15 cellular contexts compared by ENCODE assay signal in the genomic region with DNA sequence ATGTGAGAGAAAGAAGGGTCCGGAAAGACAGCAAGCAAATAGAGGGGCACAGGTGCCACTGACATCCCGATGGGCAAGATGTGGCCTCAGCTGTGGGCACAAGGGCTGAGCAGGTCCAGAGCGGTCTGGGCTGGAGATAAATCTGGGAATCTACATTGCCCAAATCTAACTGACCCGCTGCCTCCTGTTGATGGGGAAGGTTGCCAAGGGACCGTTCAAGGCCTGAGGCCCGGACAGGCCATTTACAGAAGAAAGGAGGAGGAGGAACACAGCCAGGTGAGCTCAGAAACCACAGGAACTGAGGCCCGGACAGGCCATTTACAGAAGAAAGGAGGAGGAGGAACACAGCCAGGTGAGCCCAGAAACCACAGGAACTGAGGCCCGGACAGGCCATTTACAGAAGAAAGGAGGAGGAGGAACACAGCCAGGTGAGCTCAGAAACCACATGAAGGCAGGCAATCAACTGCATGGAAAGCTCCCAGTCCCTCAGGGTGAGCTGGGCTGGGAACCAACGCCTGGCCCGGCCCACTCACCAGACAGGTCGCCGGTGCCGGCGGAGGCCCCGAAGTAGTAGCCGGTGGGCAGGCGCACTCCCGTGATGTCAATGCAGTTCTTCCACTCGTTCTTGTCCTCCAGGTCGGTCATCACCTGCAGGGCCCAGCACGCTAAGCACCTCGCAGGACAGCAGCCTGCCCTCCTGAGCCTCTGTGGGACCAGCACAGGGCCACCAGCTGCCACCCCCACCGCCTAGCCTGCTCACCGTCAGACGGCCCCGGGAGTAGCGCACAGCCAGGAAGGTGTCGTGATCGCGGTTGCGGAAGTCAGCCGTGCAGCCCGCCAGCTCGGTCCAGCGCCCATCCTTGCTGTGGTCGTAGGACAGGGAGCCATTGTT. TPM values are rescaled to one million over a fixed set of nuclear protein-coding genes. Genes with fewer than 3 reads are reported as not detected.
A peak's percentile ranks its signal among the peaks of the same experiment; 100 is the strongest.
DNase-seq lines count a peak whose midpoint lies in the region; ATAC-seq, FAIRE-seq and TF ChIP-seq lines count a peak whose summit lies in the region.
"Had no signal": no experiment of that assay in that cellular context is flagged by ENCODE, and none has a peak within 500 bp of the region (broad histone marks: within the 10 kb centered on the region; RNA-seq: fewer than 3 reads in every experiment).

No MANE protein-coding gene starts in this region.

- peaks cover 6% of the 10 kb centered on the region for H3K79me1 ChIP-seq in neuronal stem cell (ENCODE audit: low read depth, low read length)

- H3K36me3 Mint-ChIP-seq in Caco-2 (ENCODE audit: insufficient read depth, unreplicated experiment): peaks cover 71% of the 10 kb centered on the region

- H3K9me3 Mint-ChIP-seq in Caco-2 (ENCODE audit: unreplicated experiment): no peaks in the 10 kb centered on the region
- H3K9me3 Mint-ChIP-seq: activated T-helper 1 cell treated with anti-CD3 and anti-CD28 coated beads, Interleukin-12 subunit alpha, Interleukin-12 subunit beta, Interleukin-2, Interleukin-4 antibody, amounts not matched to agents 30 ng/mL and 10 ng/mL and 1 ng/mL, durations not matched to agents 14 hours and 24 hours and 36 hours; nephron progenitor cell had no signal

- H3K14ac ChIP-seq in neuronal stem cell (ENCODE audit: low read length): no peak overlapping the region

- H3K4me1 ChIP-seq in Caco-2 (no peaks in the 10 kb centered on the region), K562 (replicated peaks in 1 of 2; ENCODE audit: control insufficient read depth in 2 of 2, insufficient read depth in 2 of 2, low read length in 2 of 2) (no peaks in the 10 kb centered on the region; a peak in 1 of 5 replicates), neuronal stem cell (ENCODE audit: control insufficient read depth in 2 of 2, insufficient read depth in 1 of 2, low read depth in 1 of 2, low read length in 2 of 2) (no peaks in the 10 kb centered on the region)

- no peak for TF ChIP-seq POLR2A in K562 (conservative IDR thresholded peaks at IDR 0.05)

- no peak overlapping the region for H3K4me3 Mint-ChIP-seq in Caco-2 (ENCODE audit: unreplicated experiment)
- H3K4me3 Mint-ChIP-seq: activated naive CD8-positive, alpha-beta T cell; activated T-helper 1 cell treated with anti-CD3 and anti-CD28 coated beads, Interleukin-12 subunit alpha, Interleukin-12 subunit beta, Interleukin-2, Interleukin-4 antibody, amounts not matched to agents 30 ng/mL and 10 ng/mL and 1 ng/mL, durations not matched to agents 14 hours and 24 hours and 36 hours; CD4-positive, CD25-positive, alpha-beta regulatory T cell; nephron progenitor cell had no signal

- POLR2A ChIA-PET in Caco-2 (lab: Charles Lee): interaction anchor here (1.0 kb wide), 1 partner anchor 15 kb away, joined by 4 read pairs; no protein-coding TSS in a partner anchor
- POLR2A ChIA-PET in K562 (lab: Yijun Ruan, JAX): interaction anchor here (1.0 to 1.2 kb wide), 2 partner anchors 15 to 39 kb away, joined by 4 read pairs; a partner anchor contains a TSS

- H4K8ac ChIP-seq in neuronal stem cell (ENCODE audit: low read depth, low read length): no peak overlapping the region

- peaks cover 18% of the 10 kb centered on the region for H3K79me2 ChIP-seq in K562 (ENCODE audit: control insufficient read depth, insufficient read depth, low read length)

- peak overlapping the region; percentile 41 for H3K27ac Mint-ChIP-seq in Caco-2 (ENCODE audit: unreplicated experiment)
- H3K27ac Mint-ChIP-seq: activated naive CD8-positive, alpha-beta T cell; activated T-helper 1 cell treated with anti-CD3 and anti-CD28 coated beads, Interleukin-12 subunit alpha, Interleukin-12 subunit beta, Interleukin-2, Interleukin-4 antibody, amounts not matched to agents 30 ng/mL and 10 ng/mL and 1 ng/mL, durations not matched to agents 14 hours and 24 hours and 36 hours; CD4-positive, CD25-positive, alpha-beta regulatory T cell; nephron progenitor cell; progenitor cell of endocrine pancreas had no signal

- no peak overlapping the region for H3K18ac ChIP-seq in neuronal stem cell (ENCODE audit: low read length)

- H2AK5ac ChIP-seq in neuronal stem cell (ENCODE audit: low read depth, low read length): no peak overlapping the region

- H2BK12ac ChIP-seq in neuronal stem cell (ENCODE audit: low read length): no peak overlapping the region

- H3K27me3 ChIP-seq in Caco-2 (replicated peaks; ENCODE audit: control insufficient read depth, insufficient read depth, low read length) (no peaks in the 10 kb centered on the region), K562 (ENCODE audit: control insufficient read depth in 2 of 2, insufficient read depth in 2 of 2, low read length in 2 of 2) (no peaks in the 10 kb centered on the region), neuronal stem cell (ENCODE audit: control insufficient read depth in 3 of 3, insufficient read depth in 3 of 3, low read depth in 1 of 3, low read length in 3 of 3) (no peaks in the 10 kb centered on the region)
- H3K27me3 ChIP-seq: vagina had no signal

- H3K4me2 ChIP-seq in K562 (ENCODE audit: insufficient read depth, low read length): no peak overlapping the region
- no peak overlapping the region for H3K4me2 ChIP-seq in neuronal stem cell (ENCODE audit: insufficient read depth, low read length, poor library complexity, severe bottlenecking)

- H3K9ac ChIP-seq in K562 (ENCODE audit: insufficient read depth in 1 of 2, low read depth in 2 of 2, low read length in 2 of 2) (peak overlapping the region in 1 of 2 experiments; percentile 52; a peak in 1 of 4 replicates), neuronal stem cell (ENCODE audit: low read depth, low read length, poor library complexity) (peak overlapping the region; percentile 70)

- CTCF ChIA-PET in Caco-2 (lab: Charles Lee): interaction anchor here (0.6 to 1.1 kb wide), 5 partner anchors 11 to 37 kb away, joined by 3 to 8 read pairs (median 4); no protein-coding TSS in a partner anchor
- CTCF ChIA-PET in K562 (lab: Yijun Ruan, JAX; ENCODE audit: low intra/inter-chr PET ratio): no interaction called here

- H2BK120ac ChIP-seq in neuronal stem cell (ENCODE audit: low read depth, low read length): no peak overlapping the region

- H3K27me3 Mint-ChIP-seq in Caco-2 (ENCODE audit: insufficient read depth, unreplicated experiment): no peaks in the 10 kb centered on the region
- H3K27me3 Mint-ChIP-seq: activated naive CD8-positive, alpha-beta T cell; CD4-positive, CD25-positive, alpha-beta regulatory T cell; progenitor cell of endocrine pancreas had no signal

- no peak for TF ChIP-seq CTCF in Caco-2 (IDR thresholded peaks at IDR 0.05; ENCODE audit: insufficient read depth in 1 of 2, low read depth in 1 of 2, low read length in 1 of 2, severe bottlenecking in 1 of 2, unreplicated experiment in 1 of 2)
- TF ChIP-seq CTCF in K562 (IDR thresholded peaks at IDR 0.05 in 2 of 3, conservative IDR thresholded peaks at IDR 0.05 in 1 of 3; ENCODE audit: insufficient read depth in 2 of 3, low read depth in 1 of 3, low read length in 3 of 3): no peak

- H3K4ac ChIP-seq in neuronal stem cell (ENCODE audit: low read length): no peak overlapping the region

- no peaks in the 10 kb centered on the region for H3K9me1 ChIP-seq in K562 (ENCODE audit: control insufficient read depth, insufficient read depth, low read length)

- TF ChIP-seq EP300 in K562 (IDR thresholded peaks at IDR 0.05; ENCODE audit: low read length): no peak

- 94% methylated on average over 33 of the region's 36 CpGs for WGBS in K562 (ENCODE audit: insufficient coverage, low coverage, missing lambda C conversion rate)
- WGBS in neuronal stem cell (ENCODE audit: extremely low coverage in 2 of 2, insufficient read length in 2 of 2, insufficient replicate concordance in 1 of 2), 2 donors: no CpG with 5 or more reads among the region's 36 CpGs

- H4K20me1 ChIP-seq in K562 (replicated peaks; ENCODE audit: control insufficient read depth, insufficient read depth, low read length): 0 out of 2 replicates have a peak, but pooled peaks cover 8% of the 10 kb centered on the region

- in situ Hi-C loops in K562 (cut with MboI): no loop called here

- no TSS peak for BruUV-seq in Caco-2 (replicated peaks; lab: Mats Ljungman, UMichigan)
- BruUV-seq in K562 (replicated peaks; lab: Mats Ljungman, UMichigan): no TSS peak

- intact Hi-C loops in Caco-2 (cut with micrococcal nuclease; ENCODE audit: unreplicated experiment) (loop anchor here (1.0 kb wide), 2 partner anchors 19 to 223 kb away; no protein-coding TSS in a partner anchor), K562 (cut with micrococcal nuclease) (no loop called here)

- H2AFZ ChIP-seq in K562 (ENCODE audit: low read depth, low read length) (no peak overlapping the region), neuronal stem cell (ENCODE audit: low read length) (no peak overlapping the region)

- no peak for TF ChIP-seq RAD21 in K562 (CRISPR knock-in tag; conservative IDR thresholded peaks at IDR 0.05 in 1 of 2, IDR thresholded peaks at IDR 0.05 in 1 of 2)

- H2BK15ac ChIP-seq in neuronal stem cell (ENCODE audit: low read length): no peak overlapping the region

- peak overlapping the region; percentile 43 for H4K91ac ChIP-seq in neuronal stem cell (ENCODE audit: low read depth, low read length, poor library complexity)

- no peak overlapping the region for H2BK5ac ChIP-seq in neuronal stem cell (ENCODE audit: low read length)

- peak overlapping the region; percentile 85 for H3K23ac ChIP-seq in neuronal stem cell (ENCODE audit: low read depth, low read length, poor library complexity)

- ATAC-seq in K562 (no peak), GM18870 (IDR thresholded peaks at IDR 0.05; ENCODE audit: unreplicated experiment) (no peak), GM21528 (IDR thresholded peaks at IDR 0.05; ENCODE audit: low FRiP score, unreplicated experiment) (no peak)

- no peak for FAIRE-seq in K562 (lab: Jason Lieb, UNC)
- FAIRE-seq: astrocyte had no signal

- no peak overlapping the region for H3K27ac ChIP-seq in K562 (ENCODE audit: extremely low read depth, low read depth, low read length)
- H3K27ac ChIP-seq in neuronal stem cell (replicated peaks; ENCODE audit: low read length): no peak overlapping the region
- H3K27ac ChIP-seq: epithelial cell of prostate, vagina had no signal

- H3K9me3 ChIP-seq in Caco-2: no peaks in the 10 kb centered on the region
- no peaks in the 10 kb centered on the region for H3K9me3 ChIP-seq in K562 (replicated peaks; ENCODE audit: control insufficient read depth, insufficient read depth, low read depth, low read length)
- H3K9me3 ChIP-seq in neuronal stem cell (replicated peaks in 1 of 2; ENCODE audit: control insufficient read depth in 2 of 2, insufficient read depth in 1 of 2, low read depth in 1 of 2, low read length in 2 of 2): no peaks in the 10 kb centered on the region
- H3K9me3 ChIP-seq: vagina had no signal

- H3K4me1 Mint-ChIP-seq in Caco-2 (ENCODE audit: low read depth, unreplicated experiment): peaks cover 11% of the 10 kb centered on the region
- H3K4me1 Mint-ChIP-seq: nephron progenitor cell had no signal

- H3K36me3 ChIP-seq in Caco-2 (ENCODE audit: control insufficient read depth, insufficient read depth, low read length) (peaks cover 1% of the 10 kb centered on the region; the same call in 1 of the 2 replicates), K562 (ENCODE audit: control insufficient read depth, insufficient read depth, low read length) (peaks cover 93% of the 10 kb centered on the region), neuronal stem cell (replicated peaks in 1 of 2; ENCODE audit: control insufficient read depth in 2 of 2, insufficient read depth in 2 of 2, low read length in 2 of 2) (peaks cover 42 to 89% of the 10 kb centered on the region in 2 donors)

- no peak for DNase-seq in Caco-2
- DNase-seq in K562 (ENCODE audit: extremely low read depth in 1 of 4, low spot score in 3 of 4): no peak
- DNase-seq in neuronal stem cell (ENCODE audit: low spot score): no peak
- DNase-seq: cerebellar nuclear complex, NCI-H510A, nephron progenitor cell had no signal

- H3K4me3 ChIP-seq in Caco-2 (ENCODE audit: low read depth, low read length): no peak overlapping the region
- H3K4me3 ChIP-seq in K562: no peak overlapping the region
- peak overlapping the region in 1 of 2 donors; percentile 37 for H3K4me3 ChIP-seq in neuronal stem cell (ENCODE audit: low read length in 2 of 2)
- H3K4me3 ChIP-seq: vagina had no signal

RNA-seq across cellular contexts. Expression of a gene that starts 14.6 kb away (rescaled TPM):
- total RNA-seq in Caco-2 (2022) (240 and 241 TPM in 2 replicates), K562 (2014; rRNA removed) (200 and 216 TPM in 2 replicates), K562 (2014; rRNA removed; fragmentation: Illumina TruSeq; extraction: Trizol) (69.3 and 110 TPM in 2 replicates), K562 (2015; rRNA removed; fragmentation: Illumina TruSeq; extraction: Trizol) (179 and 196 TPM in 2 replicates), K562 (2021) (130 and 136 TPM in 2 replicates)
- 108 and 260 TPM in 2 replicates for total RNA-seq in K562 (2011; cell fraction: chromatin; rRNA removed; ENCODE audit: low replicate concordance)
- total RNA-seq in K562 (2011; cell fraction: nucleolus; rRNA removed): 422 and 429 TPM in 2 replicates
- total RNA-seq in K562 (2011; cell fraction: nucleoplasm; rRNA removed): 240 and 283 TPM in 2 replicates
- polyA plus RNA-seq in K562 (2011; rRNA removed) (119 and 150 TPM in 2 replicates), K562 (2014; fragmentation: Illumina TruSeq; extraction: Trizol) (241 and 254 TPM in 2 replicates), K562 (2014; fragmentation: Nextera tagmentation; extraction: Ambion mirVana) (1 to 10 TPM; 2.7 to 8.5 TPM), K562 (2014; rRNA removed) (196 and 235 TPM in 2 replicates)
- 299 and 407 TPM in 2 replicates for polyA plus RNA-seq in K562 (2011; cell fraction: cytosol; rRNA removed)
- polyA plus RNA-seq in K562 (2011; cell fraction: nucleus; rRNA removed): 207 and 224 TPM in 2 replicates
- polyA plus RNA-seq in K562 (2012): 176 and 216 TPM in 2 replicates
- polyA minus RNA-seq in K562 (2011; rRNA and poly(A)+ RNA removed): 113 and 151 TPM in 2 replicates
- 150 and 163 TPM in 2 replicates for polyA minus RNA-seq in K562 (2011; cell fraction: cytosol; rRNA and poly(A)+ RNA removed)
- 76.1 and 108 TPM in 2 replicates for polyA minus RNA-seq in K562 (2011; cell fraction: nucleus; rRNA and poly(A)+ RNA removed)
- 131 TPM for polyA plus RNA-seq in neuronal stem cell (2013, experiment 1 of 2)
- 132 TPM for polyA plus RNA-seq in neuronal stem cell (2013, experiment 2 of 2)

RNA-seq across cellular contexts. Expression of a gene that starts 20.9 kb away (rescaled TPM):
- 15.2 and 16.7 TPM in 2 replicates for total RNA-seq in Caco-2 (2022)
- 35.8 and 98.9 TPM in 2 replicates for total RNA-seq in K562 (2011; cell fraction: chromatin; rRNA removed; ENCODE audit: low replicate concordance)
- total RNA-seq in K562 (2011; cell fraction: nucleolus; rRNA removed): 87.6 and 104 TPM in 2 replicates
- 52.4 and 57.0 TPM in 2 replicates for total RNA-seq in K562 (2011; cell fraction: nucleoplasm; rRNA removed)
- 63.1 and 86.1 TPM in 2 replicates for total RNA-seq in K562 (2014; rRNA removed)
- total RNA-seq in K562 (2014; rRNA removed; fragmentation: Illumina TruSeq; extraction: Trizol): 6.3 and 10.5 TPM in 2 replicates
- total RNA-seq in K562 (2015; rRNA removed; fragmentation: Illumina TruSeq; extraction: Trizol): 34.5 and 38.8 TPM in 2 replicates
- total RNA-seq in K562 (2021): 50.3 and 55.4 TPM in 2 replicates
- 21.2 and 40.8 TPM in 2 replicates for polyA plus RNA-seq in K562 (2011; rRNA removed)
- polyA plus RNA-seq in K562 (2011; cell fraction: cytosol; rRNA removed): 54.2 and 98.9 TPM in 2 replicates
- polyA plus RNA-seq in K562 (2011; cell fraction: nucleus; rRNA removed): 174 and 232 TPM in 2 replicates
- 40.9 and 53.0 TPM in 2 replicates for polyA plus RNA-seq in K562 (2012)
- 42.0 and 46.3 TPM in 2 replicates for polyA plus RNA-seq in K562 (2014; fragmentation: Illumina TruSeq; extraction: Trizol)
- 1 to 10 TPM in 1 of 2 experiments, under 1 TPM in 1; 0.28 to 1.3 TPM for polyA plus RNA-seq in K562 (2014; fragmentation: Nextera tagmentation; extraction: Ambion mirVana)
- 75.9 and 101 TPM in 2 replicates for polyA plus RNA-seq in K562 (2014; rRNA removed)
- 11.5 and 13.6 TPM in 2 replicates for polyA minus RNA-seq in K562 (2011; rRNA and poly(A)+ RNA removed)
- polyA minus RNA-seq in K562 (2011; cell fraction: cytosol; rRNA and poly(A)+ RNA removed): 20.3 and 24.8 TPM in 2 replicates
- polyA minus RNA-seq in K562 (2011; cell fraction: nucleus; rRNA and poly(A)+ RNA removed): 49.7 and 64.5 TPM in 2 replicates
- polyA plus RNA-seq in neuronal stem cell (2013, experiment 1 of 2): 26.4 TPM
- polyA plus RNA-seq in neuronal stem cell (2013, experiment 2 of 2): 20.9 TPM

RNA-seq across cellular contexts. Expression of a gene that starts 25.2 kb away (rescaled TPM):
- total RNA-seq in Caco-2 (2022) (19.8 and 20.6 TPM in 2 replicates), K562 (2014; rRNA removed) (18.2 and 19.5 TPM in 2 replicates), K562 (2014; rRNA removed; fragmentation: Illumina TruSeq; extraction: Trizol) (0.65 and 0.83 TPM in 2 replicates), K562 (2015; rRNA removed; fragmentation: Illumina TruSeq; extraction: Trizol) (4.5 and 6.1 TPM in 2 replicates), K562 (2021) (12.0 and 16.2 TPM in 2 replicates)
- total RNA-seq in K562 (2011; cell fraction: chromatin; rRNA removed; ENCODE audit: low replicate concordance): 16.1 and 35.8 TPM in 2 replicates
- total RNA-seq in K562 (2011; cell fraction: nucleolus; rRNA removed): 30.9 and 32.9 TPM in 2 replicates
- total RNA-seq in K562 (2011; cell fraction: nucleoplasm; rRNA removed): 25.8 and 34.4 TPM in 2 replicates
- polyA plus RNA-seq in K562 (2011; rRNA removed) (5.2 and 13.6 TPM in 2 replicates), K562 (2014; fragmentation: Illumina TruSeq; extraction: Trizol) (1.8 and 4.5 TPM in 2 replicates), K562 (2014; fragmentation: Nextera tagmentation; extraction: Ambion mirVana) (under 1 TPM; 0.28 to 0.59 TPM), K562 (2014; rRNA removed) (22.8 and 24.8 TPM in 2 replicates)
- polyA plus RNA-seq in K562 (2011; cell fraction: cytosol; rRNA removed): 9.9 and 15.2 TPM in 2 replicates
- 81.7 and 87.5 TPM in 2 replicates for polyA plus RNA-seq in K562 (2011; cell fraction: nucleus; rRNA removed)
- polyA plus RNA-seq in K562 (2012): 9.2 and 20.7 TPM in 2 replicates
- polyA minus RNA-seq in K562 (2011; rRNA and poly(A)+ RNA removed): 1.8 and 1.9 TPM in 2 replicates
- 1.2 and 4.6 TPM in 2 replicates for polyA minus RNA-seq in K562 (2011; cell fraction: cytosol; rRNA and poly(A)+ RNA removed)
- polyA minus RNA-seq in K562 (2011; cell fraction: nucleus; rRNA and poly(A)+ RNA removed): 12.3 and 14.9 TPM in 2 replicates
- polyA plus RNA-seq in neuronal stem cell (2013, experiment 1 of 2): 32.1 TPM
- polyA plus RNA-seq in neuronal stem cell (2013, experiment 2 of 2): 29.6 TPM

RNA-seq across cellular contexts. Expression of a gene that starts 33.2 kb away (rescaled TPM):
- total RNA-seq in Caco-2 (2022): 201 and 229 TPM in 2 replicates
- total RNA-seq in K562 (2011; cell fraction: chromatin; rRNA removed; ENCODE audit: low replicate concordance): 48.2 and 87.9 TPM in 2 replicates
- 113 and 136 TPM in 2 replicates for total RNA-seq in K562 (2011; cell fraction: nucleolus; rRNA removed)
- total RNA-seq in K562 (2011; cell fraction: nucleoplasm; rRNA removed): 88.0 and 98.6 TPM in 2 replicates
- total RNA-seq in K562 (2014; rRNA removed): 330 and 397 TPM in 2 replicates
- 240 and 288 TPM in 2 replicates for total RNA-seq in K562 (2014; rRNA removed; fragmentation: Illumina TruSeq; extraction: Trizol)
- total RNA-seq in K562 (2015; rRNA removed; fragmentation: Illumina TruSeq; extraction: Trizol): 336 and 342 TPM in 2 replicates
- 357 and 376 TPM in 2 replicates for total RNA-seq in K562 (2021)
- 306 and 340 TPM in 2 replicates for polyA plus RNA-seq in K562 (2011; rRNA removed)
- 419 and 903 TPM in 2 replicates for polyA plus RNA-seq in K562 (2011; cell fraction: cytosol; rRNA removed)
- 140 and 180 TPM in 2 replicates for polyA plus RNA-seq in K562 (2011; cell fraction: nucleus; rRNA removed)
- polyA plus RNA-seq in K562 (2012): 250 and 264 TPM in 2 replicates
- 313 and 379 TPM in 2 replicates for polyA plus RNA-seq in K562 (2014; fragmentation: Illumina TruSeq; extraction: Trizol)
- polyA plus RNA-seq in K562 (2014; fragmentation: Nextera tagmentation; extraction: Ambion mirVana): 10 to 100 TPM; 40.1 to 63.7 TPM
- 484 and 583 TPM in 2 replicates for polyA plus RNA-seq in K562 (2014; rRNA removed)
- polyA minus RNA-seq in K562 (2011; rRNA and poly(A)+ RNA removed): 122 and 169 TPM in 2 replicates
- 115 and 142 TPM in 2 replicates for polyA minus RNA-seq in K562 (2011; cell fraction: cytosol; rRNA and poly(A)+ RNA removed)
- 52.6 and 54.7 TPM in 2 replicates for polyA minus RNA-seq in K562 (2011; cell fraction: nucleus; rRNA and poly(A)+ RNA removed)
- polyA plus RNA-seq in neuronal stem cell (2013, experiment 1 of 2): 147 TPM
- 145 TPM for polyA plus RNA-seq in neuronal stem cell (2013, experiment 2 of 2)

RNA-seq across cellular contexts. Expression of a gene that starts 33.3 kb away (rescaled TPM):
- 29.9 and 31.7 TPM in 2 replicates for total RNA-seq in Caco-2 (2022)
- 54.0 and 133 TPM in 2 replicates for total RNA-seq in K562 (2011; cell fraction: chromatin; rRNA removed; ENCODE audit: low replicate concordance)
- total RNA-seq in K562 (2011; cell fraction: nucleolus; rRNA removed): 129 and 138 TPM in 2 replicates
- total RNA-seq in K562 (2011; cell fraction: nucleoplasm; rRNA removed): 74.5 and 88.1 TPM in 2 replicates
- total RNA-seq in K562 (2014; rRNA removed): 61.1 and 72.5 TPM in 2 replicates
- 16.8 and 21.2 TPM in 2 replicates for total RNA-seq in K562 (2014; rRNA removed; fragmentation: Illumina TruSeq; extraction: Trizol)
- 21.1 and 22.2 TPM in 2 replicates for total RNA-seq in K562 (2015; rRNA removed; fragmentation: Illumina TruSeq; extraction: Trizol)
- total RNA-seq in K562 (2021): 52.5 and 56.7 TPM in 2 replicates
- 70.4 and 85.1 TPM in 2 replicates for polyA plus RNA-seq in K562 (2011; rRNA removed)
- polyA plus RNA-seq in K562 (2011; cell fraction: cytosol; rRNA removed): 83.0 and 103 TPM in 2 replicates
- polyA plus RNA-seq in K562 (2011; cell fraction: nucleus; rRNA removed): 376 and 417 TPM in 2 replicates
- polyA plus RNA-seq in K562 (2012): 48.9 and 65.7 TPM in 2 replicates
- polyA plus RNA-seq in K562 (2014; fragmentation: Illumina TruSeq; extraction: Trizol): 34.8 and 40.4 TPM in 2 replicates
- polyA plus RNA-seq in K562 (2014; fragmentation: Nextera tagmentation; extraction: Ambion mirVana): 10 to 100 TPM; 13.9 to 15.7 TPM
- polyA plus RNA-seq in K562 (2014; rRNA removed): 107 TPM in 2 replicates
- 15.0 and 17.4 TPM in 2 replicates for polyA minus RNA-seq in K562 (2011; rRNA and poly(A)+ RNA removed)
- 10.5 and 14.7 TPM in 2 replicates for polyA minus RNA-seq in K562 (2011; cell fraction: cytosol; rRNA and poly(A)+ RNA removed)
- polyA minus RNA-seq in K562 (2011; cell fraction: nucleus; rRNA and poly(A)+ RNA removed): 32.3 and 39.1 TPM in 2 replicates
- 18.1 TPM for polyA plus RNA-seq in neuronal stem cell (2013, experiment 1 of 2)
- polyA plus RNA-seq in neuronal stem cell (2013, experiment 2 of 2): 18.6 TPM
